ENCODE assay signal across 1 cellular context in the genomic region with DNA sequence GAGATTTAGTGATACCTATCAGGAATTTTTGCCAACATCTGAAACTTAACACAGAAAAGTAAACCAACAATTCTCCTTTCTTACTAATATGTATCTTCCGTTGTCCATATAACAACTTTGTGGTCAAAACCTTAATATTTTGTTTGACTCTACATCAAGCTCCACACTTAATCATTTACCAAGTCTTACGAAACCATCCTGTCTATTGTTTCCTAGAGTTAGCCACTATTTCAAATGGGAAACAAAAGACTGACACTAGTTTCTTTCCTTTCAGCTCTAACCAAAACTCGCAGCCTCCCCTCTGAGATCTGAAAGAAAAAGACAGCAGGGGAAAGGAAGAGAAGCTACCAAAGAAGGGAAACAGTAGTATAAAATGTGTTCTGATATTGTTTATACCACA.
TF ChIP-seq lines count a peak whose summit lies in the region.

No MANE protein-coding gene starts in this region.

TF ChIP-seq in K562, 482 proteins besides CTCF, POLR2A, EP300 and RAD21:
- TF ChIP-seq ZKSCAN3 (CRISPR knock-in tag; IDR thresholded peaks at IDR 0.05) (no peak), CEBPB (tag; IDR thresholded peaks at IDR 0.05) (peak; percentile 25; the same call in 1 of the 2 replicates)
